Comparison of ENCODE assay signal across 23 cellular contexts in the genomic region with DNA sequence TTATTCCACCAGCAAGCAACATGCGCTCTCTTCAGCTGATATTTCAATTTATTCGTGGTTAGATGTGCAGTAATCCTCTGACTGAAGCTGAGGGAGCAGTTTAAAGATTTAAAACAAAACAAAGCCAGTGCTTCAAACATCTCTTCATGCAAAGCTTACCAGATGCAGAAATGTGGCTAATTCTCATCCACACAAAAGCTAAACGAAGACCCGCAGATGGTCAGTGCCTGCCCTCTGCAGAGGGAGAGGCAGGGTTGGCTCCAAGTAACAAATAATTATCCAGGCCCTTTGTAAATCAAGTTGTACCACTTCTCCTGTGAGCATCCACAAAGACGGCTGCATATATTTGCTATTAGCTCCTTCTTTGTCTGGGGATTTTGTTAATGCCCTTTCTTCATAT.
"Had no signal": no experiment of that assay in that cellular context is flagged by ENCODE, and none has a peak within 500 bp of the region (broad histone marks: within the 10 kb centered on the region; RNA-seq: fewer than 3 reads in every experiment).

No MANE protein-coding gene starts in this region.

- DNase-seq: activated B cell treated with CpG ODN at 0.5 μM for 24 hours; activated CD4-positive, alpha-beta T cell treated with anti-CD3 and anti-CD28 coated beads for 36 hours; activated CD4-positive, alpha-beta T cell treated with anti-CD3 and anti-CD28 coated beads, Interleukin-2, amount 50 U/mL, for 4 hours; activated CD8-positive, alpha-beta memory T cell treated with anti-CD3 and anti-CD28 coated beads for 24 hours; activated CD8-positive, alpha-beta memory T cell treated with anti-CD3 and anti-CD28 coated beads, Interleukin-2, amount 50 U/mL, for 4 hours; activated naive CD4-positive, alpha-beta T cell; activated T-cell treated with anti-CD3 and anti-CD28 coated beads, Interleukin-2, amount 50 U/mL, for 4 hours; adrenal gland; immature natural killer cell; natural killer cell; stimulated activated CD4-positive, alpha-beta T cell treated with anti-CD3 and anti-CD28 coated beads, Interleukin-2, amount 100 ng/mL, for 48 hours; stimulated activated CD8-positive, alpha-beta memory T cell treated with anti-CD3 and anti-CD28 coated beads, Interleukin-4, amount 100 ng/mL, for 48 hours; stimulated activated naive CD4-positive, alpha-beta T cell; T-helper 9 cell; testis; trophoblast cell; uterus had no signal

- H3K27me3 ChIP-seq: adrenal gland, ascending aorta, testis, uterus had no signal

- H3K9me3 Mint-ChIP-seq: activated B cell treated with CpG ODN at 0.5 μM for 24 hours; activated T-cell treated with anti-CD3 and anti-CD28 coated beads, Interleukin-2, amount 50 U/mL, for 4 hours; activated T-helper 2 cell treated with anti-CD3 and anti-CD28 coated beads, Interferon-gamma antibody, Interleukin-2, Interleukin-4, amounts not matched to agents 10 μg/mL and 5 μg/mL and 100 μg/mL, durations not matched to agents 14 hours and 24 hours and 36 hours; central memory CD8-positive, alpha-beta T cell; immature natural killer cell; natural killer cell had no signal

- H3K4me1 ChIP-seq: adrenal gland, ascending aorta, testis had no signal

- H3K4me3 ChIP-seq: adrenal gland, ascending aorta, testis, uterus had no signal

- H3K4me1 Mint-ChIP-seq: activated B cell treated with CpG ODN at 0.5 μM for 24 hours; activated CD4-positive, alpha-beta T cell treated with anti-CD3 and anti-CD28 coated beads for 36 hours; central memory CD8-positive, alpha-beta T cell; immature natural killer cell; natural killer cell had no signal

- H3K27ac Mint-ChIP-seq: activated B cell treated with CpG ODN at 0.5 μM for 24 hours; activated CD4-positive, alpha-beta T cell treated with anti-CD3 and anti-CD28 coated beads for 36 hours; activated naive CD8-positive, alpha-beta T cell; activated T-helper 2 cell treated with anti-CD3 and anti-CD28 coated beads, Interferon-gamma antibody, Interleukin-2, Interleukin-4, amounts not matched to agents 10 μg/mL and 5 μg/mL and 100 μg/mL, durations not matched to agents 14 hours and 24 hours and 36 hours; immature natural killer cell; progenitor cell of endocrine pancreas had no signal

- H3K27ac ChIP-seq: adrenal gland, ascending aorta, testis had no signal

- H3K36me3 Mint-ChIP-seq: natural killer cell had no signal

- H3K27me3 Mint-ChIP-seq: activated B cell treated with CpG ODN at 0.5 μM for 24 hours; activated CD4-positive, alpha-beta T cell treated with anti-CD3 and anti-CD28 coated beads for 36 hours; activated naive CD8-positive, alpha-beta T cell; central memory CD8-positive, alpha-beta T cell; progenitor cell of endocrine pancreas had no signal

- H3K36me3 ChIP-seq: adrenal gland, ascending aorta, uterus had no signal

- H3K9me3 ChIP-seq: adrenal gland, ascending aorta, testis, uterus had no signal

- H3K4me3 Mint-ChIP-seq: activated B cell treated with CpG ODN at 0.5 μM for 24 hours; activated CD4-positive, alpha-beta T cell treated with anti-CD3 and anti-CD28 coated beads for 36 hours; activated naive CD8-positive, alpha-beta T cell; activated T-cell treated with anti-CD3 and anti-CD28 coated beads, Interleukin-2, amount 50 U/mL, for 4 hours; central memory CD8-positive, alpha-beta T cell; immature natural killer cell; natural killer cell had no signal

- ATAC-seq: activated CD4-positive, alpha-beta T cell treated with anti-CD3 and anti-CD28 coated beads for 36 hours; activated T-cell treated with anti-CD3 and anti-CD28 coated beads, Interleukin-2, amount 50 U/mL, for 4 hours; left lobe of liver; natural killer cell had no signal
